In the genomic region with DNA sequence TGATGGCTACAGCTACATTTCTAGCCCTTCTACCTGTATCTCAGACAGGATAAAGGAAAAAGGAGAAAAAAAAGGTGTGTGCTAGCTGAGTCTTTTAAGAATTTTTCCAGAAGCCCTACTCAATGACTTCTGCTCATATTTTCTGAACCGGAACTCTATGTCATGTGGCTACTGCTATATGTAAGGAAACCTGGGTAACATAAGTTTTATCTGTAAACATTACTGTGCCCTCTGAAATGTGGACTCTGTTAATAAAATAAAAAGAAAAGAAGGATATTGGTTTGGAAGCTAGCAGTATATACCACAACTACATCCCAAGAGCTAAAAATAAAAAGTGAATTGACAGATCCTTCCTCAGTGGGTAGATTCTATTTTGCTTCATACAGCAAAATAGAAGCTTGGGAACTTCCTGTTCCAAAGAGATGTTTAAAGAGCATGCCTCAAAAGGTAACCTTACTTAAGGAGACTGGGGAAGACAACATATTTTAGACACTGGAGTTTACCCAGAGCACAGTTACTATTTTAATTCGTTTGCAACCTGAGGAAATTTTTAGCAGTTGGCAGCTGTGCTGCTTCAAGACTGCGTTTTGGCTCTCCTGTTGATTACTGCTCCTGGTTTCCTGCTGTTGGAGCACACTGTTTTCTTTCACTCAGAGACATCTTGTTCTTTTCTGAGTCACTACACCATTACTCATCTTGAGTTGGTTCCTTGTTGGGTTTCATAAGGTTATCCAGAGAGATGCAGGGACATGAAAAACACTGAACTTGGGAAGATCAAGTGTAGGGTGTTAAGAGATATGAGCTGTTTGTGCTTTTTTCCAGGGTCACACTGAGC, we compare ENCODE assay signal across 9 cellular contexts.
A peak's percentile ranks its signal among the peaks of the same experiment; 100 is the strongest.
DNase-seq lines count a peak whose midpoint lies in the region; ATAC-seq and TF ChIP-seq lines count a peak whose summit lies in the region.
"Had no signal": no experiment of that assay in that cellular context is flagged by ENCODE, and none has a peak within 500 bp of the region (broad histone marks: within the 10 kb centered on the region; RNA-seq: fewer than 3 reads in every experiment).

No MANE protein-coding gene starts in this region.

- no peak for TF ChIP-seq CTCF in brain microvascular endothelial cell (IDR thresholded peaks at IDR 0.05; ENCODE audit: low read depth, low read length, missing control alignments)

- in situ Hi-C loops in ACHN (cut with HindIII; ENCODE audit: low pct_ligation_motif_present, low pct_unique_long_range_greater_than_20kb, low sequenced_read_pairs) = no loop called here
- in situ Hi-C loops in brain microvascular endothelial cell (cut with HindIII; ENCODE audit: low pct_ligation_motif_present, low sequenced_read_pairs) = no loop called here

- no peak overlapping the region for H3K4me3 ChIP-seq in brain microvascular endothelial cell (ENCODE audit: low read depth, low read length)

- no peaks in the 10 kb centered on the region for H3K36me3 ChIP-seq in brain microvascular endothelial cell (replicated peaks)

- ATAC-seq in HG03432 (IDR thresholded peaks at IDR 0.05; ENCODE audit: unreplicated experiment) (peak; percentile 72), HG02798 (IDR thresholded peaks at IDR 0.05; ENCODE audit: poor library complexity, unreplicated experiment) (no peak), GM21737 (IDR thresholded peaks at IDR 0.05; ENCODE audit: unreplicated experiment) (no peak)

- no peaks in the 10 kb centered on the region for H3K27me3 ChIP-seq in brain microvascular endothelial cell (replicated peaks)

- peak overlapping the region; percentile 88 for H3K27ac ChIP-seq in brain microvascular endothelial cell

- intact Hi-C loops in posterior vena cava (cut with DNase I) = no loop called here

- DNase-seq in ACHN (peak; percentile 21), brain microvascular endothelial cell (peak; percentile 68), middle frontal gyrus (ENCODE audit: extremely low spot score, low spot score) (peak; percentile 11), OCI-M1 (lab: John Stamatoyannopoulos, UW) (no peak), posterior vena cava (ENCODE audit: low spot score) (no peak)
- DNase-seq: NCI-H345 had no signal

Comparison
In these comparisons a context has a peak if more than half of its experiments do, and no peak if none do; other contexts are left out.
1. DNase-seq: peak in ACHN (single experiment), brain microvascular endothelial cell (single experiment) and middle frontal gyrus (single experiment); none in OCI-M1 (single experiment) and posterior vena cava (single experiment).